17 cellular contexts compared by ENCODE assay signal in the genomic region with DNA sequence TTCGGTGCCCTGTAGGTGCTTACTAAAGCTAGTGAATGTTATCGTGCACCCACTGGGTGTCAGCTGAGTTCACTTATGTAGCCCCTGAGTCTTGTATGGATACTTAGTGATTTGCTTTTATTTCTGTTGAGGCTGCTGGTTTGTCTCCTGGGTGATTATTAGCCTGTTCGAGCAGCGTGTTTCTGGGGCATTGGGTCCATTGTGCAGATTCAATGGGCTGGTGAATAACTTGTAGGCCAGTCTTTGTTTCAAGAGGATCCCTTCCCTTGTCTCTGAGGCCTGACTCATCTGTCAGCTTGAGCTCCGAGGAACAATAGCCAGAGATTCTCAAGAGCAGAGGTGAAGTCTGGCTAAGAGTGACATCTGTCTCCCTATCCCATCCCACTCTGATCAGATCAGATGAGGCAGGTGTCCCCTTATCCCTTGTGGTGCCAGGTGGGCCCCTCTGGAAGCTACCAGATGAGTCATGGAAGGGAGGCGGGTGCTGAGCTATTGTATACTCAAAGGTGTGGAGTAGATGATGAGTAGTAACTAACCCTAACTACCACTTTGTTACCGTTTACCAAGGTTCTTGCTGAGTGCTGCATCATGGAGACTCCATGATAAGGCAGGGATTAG. TPM values are rescaled to one million over a fixed set of nuclear protein-coding genes. Genes with fewer than 3 reads are reported as not detected.
DNase-seq lines count a peak whose midpoint lies in the region; ATAC-seq, FAIRE-seq and TF ChIP-seq lines count a peak whose summit lies in the region.
"Had no signal": no experiment of that assay in that cellular context is flagged by ENCODE, and none has a peak within 500 bp of the region (broad histone marks: within the 10 kb centered on the region; RNA-seq: fewer than 3 reads in every experiment).

No MANE protein-coding gene starts in this region.

- CTCF ChIA-PET in H1 (lab: Charles Lee; ENCODE audit: partially characterized antibody), result interaction anchor here (0.9 to 1.6 kb wide), 5 partner anchors 8 to 159 kb away, joined by 3 to 6 read pairs (median 4); no protein-coding TSS in a partner anchor
- CTCF ChIA-PET in activated CD4-positive, alpha-beta memory T cell treated with anti-CD3 and anti-CD28 coated beads for 36 hours (lab: Charles Lee), result interaction anchor here (2.2 to 2.9 kb wide), 2 partner anchors 11 to 158 kb away, joined by 7 to 9 read pairs; no protein-coding TSS in a partner anchor

- H3K4me3 Mint-ChIP-seq in activated naive CD8-positive, alpha-beta T cell treated with anti-CD3 and anti-CD28 coated beads for 36 hours, result no peak overlapping the region
- H3K4me3 Mint-ChIP-seq in activated naive CD8-positive, alpha-beta T cell treated with anti-CD3 and anti-CD28 coated beads, Interleukin-2, amount 50 U/mL, for 24 hours, result no peak overlapping the region
- H3K4me3 Mint-ChIP-seq in activated CD4-positive, alpha-beta memory T cell treated with anti-CD3 and anti-CD28 coated beads for 36 hours, result no peak overlapping the region

- H3K27ac ChIP-seq in H1 (ENCODE audit: low read depth, low read length), result peak overlapping the region; percentile 58; the same call in 1 of the 2 replicates
- no peak overlapping the region for H3K27ac ChIP-seq in brain microvascular endothelial cell
- H3K27ac ChIP-seq in right cardiac atrium (ENCODE audit: low read length), result no peak overlapping the region
- H3K27ac ChIP-seq: esophagus squamous epithelium had no signal

- peak; percentile 82 for FAIRE-seq in H1 (lab: Jason Lieb, UNC)

- POLR2A ChIA-PET in H1 (lab: Charles Lee; ENCODE audit: partially characterized antibody), result interaction anchor here (0.8 to 7.9 kb wide), 8 partner anchors 9 to 176 kb away, joined by 3 to 43 read pairs (median 6); no protein-coding TSS in a partner anchor
- POLR2A ChIA-PET in activated CD4-positive, alpha-beta memory T cell treated with anti-CD3 and anti-CD28 coated beads for 36 hours (lab: Charles Lee), result interaction anchor here (1.0 to 1.5 kb wide), 2 partner anchors 10 to 177 kb away, joined by 3 to 4 read pairs; a partner anchor contains a TSS

- H3K9me3 ChIP-seq in H1 (ENCODE audit: insufficient read depth in 2 of 2, low read depth in 1 of 2, low read length in 1 of 2) (no peaks in the 10 kb centered on the region), right cardiac atrium (ENCODE audit: control insufficient read depth, low read length) (no peaks in the 10 kb centered on the region)
- H3K9me3 ChIP-seq: BLaER1 treated with 17β-estradiol and CSF1 and Interleukin-3, amounts not matched to agents 10 nM and 100 nM; esophagus squamous epithelium had no signal

- TF ChIP-seq POLR2A in H1 (IDR thresholded peaks at IDR 0.05; ENCODE audit: control extremely low read depth in 1 of 2, low read depth in 2 of 2, low read length in 2 of 2), result no peak

- H3K23ac ChIP-seq in H1 (ENCODE audit: insufficient read length), result no peak overlapping the region

- H3K36me3 Mint-ChIP-seq in activated naive CD8-positive, alpha-beta T cell treated with anti-CD3 and anti-CD28 coated beads for 36 hours, result peaks cover 1% of the 10 kb centered on the region
- no peaks in the 10 kb centered on the region for H3K36me3 Mint-ChIP-seq in activated naive CD8-positive, alpha-beta T cell treated with anti-CD3 and anti-CD28 coated beads, Interleukin-2, amount 50 U/mL, for 24 hours (ENCODE audit: low read depth)
- peaks cover 15% of the 10 kb centered on the region for H3K36me3 Mint-ChIP-seq in activated CD4-positive, alpha-beta memory T cell treated with anti-CD3 and anti-CD28 coated beads for 36 hours

- no peak for TF ChIP-seq RAD21 in H1 (IDR thresholded peaks at IDR 0.05 in 1 of 2, conservative IDR thresholded peaks at IDR 0.05 in 1 of 2; ENCODE audit: low read depth in 2 of 2, low read length in 2 of 2)

- H3K79me1 ChIP-seq in H1 (ENCODE audit: low read depth, low read length), result peaks cover 5% of the 10 kb centered on the region; the same call in 1 of the 2 replicates

- H3K9me3 Mint-ChIP-seq in activated naive CD8-positive, alpha-beta T cell treated with anti-CD3 and anti-CD28 coated beads for 36 hours, result no peaks in the 10 kb centered on the region
- no peaks in the 10 kb centered on the region for H3K9me3 Mint-ChIP-seq in activated naive CD8-positive, alpha-beta T cell treated with anti-CD3 and anti-CD28 coated beads, Interleukin-2, amount 50 U/mL, for 24 hours
- no peaks in the 10 kb centered on the region for H3K9me3 Mint-ChIP-seq in activated CD4-positive, alpha-beta memory T cell treated with anti-CD3 and anti-CD28 coated beads for 36 hours

- H3K4me1 Mint-ChIP-seq in activated naive CD8-positive, alpha-beta T cell treated with anti-CD3 and anti-CD28 coated beads for 36 hours, result peaks cover 42% of the 10 kb centered on the region
- peaks cover 55% of the 10 kb centered on the region for H3K4me1 Mint-ChIP-seq in activated naive CD8-positive, alpha-beta T cell treated with anti-CD3 and anti-CD28 coated beads, Interleukin-2, amount 50 U/mL, for 24 hours
- H3K4me1 Mint-ChIP-seq in activated CD4-positive, alpha-beta memory T cell treated with anti-CD3 and anti-CD28 coated beads for 36 hours (ENCODE audit: low read depth), result peaks cover 54% of the 10 kb centered on the region

- H3K4me1 ChIP-seq in H1 (replicated peaks in 1 of 4; ENCODE audit: control insufficient read depth in 3 of 4, insufficient read depth in 4 of 4, low read length in 3 of 4) (peaks cover 12 to 21% (median 13%) of the 10 kb centered on the region in 4 experiments), right cardiac atrium (ENCODE audit: control insufficient read depth, insufficient read depth, low read length) (no peaks in the 10 kb centered on the region)

- peak overlapping the region; percentile 19 for H4K91ac ChIP-seq in H1 (replicated peaks; ENCODE audit: insufficient read length, low read length)

- no peak for DNase-seq in activated naive CD8-positive, alpha-beta T cell treated with anti-CD3 and anti-CD28 coated beads for 36 hours
- DNase-seq in activated naive CD8-positive, alpha-beta T cell treated with anti-CD3 and anti-CD28 coated beads, Interleukin-2, amount 50 U/mL, for 24 hours, result no peak
- DNase-seq in NCI-H2171 treated with DMSO at 0.1 percent for 48 hours (lab: John Stamatoyannopoulos, UW), result peak; percentile 93
- DNase-seq in H1 (ENCODE audit: low read depth in 1 of 2, low spot score in 2 of 2), result no peak
- no peak for DNase-seq in effector CD4-positive, alpha-beta T cell
- no peak for DNase-seq in brain microvascular endothelial cell
- DNase-seq in right cardiac atrium, result no peak
- DNase-seq in activated CD4-positive, alpha-beta memory T cell treated with anti-CD3 and anti-CD28 coated beads for 36 hours, result no peak
- DNase-seq: activated CD4-positive, alpha-beta T cell treated with anti-CD3 and anti-CD28 coated beads for 48 hours; activated gamma-delta T cell; esophagus squamous epithelium; stimulated activated CD4-positive, alpha-beta T cell treated with anti-CD3 and anti-CD28 coated beads, Interleukin-4, amount 100 ng/mL, for 1 hour; stimulated activated naive CD8-positive, alpha-beta T cell treated with anti-CD3 and anti-CD28 coated beads, Interleukin-15, Interleukin-2, amounts not matched to agents 100 U/mL and 50 U/mL, for 24 hours had no signal

- peak overlapping the region; percentile 76 for H2BK5ac ChIP-seq in H1 (ENCODE audit: low read depth, low read length)

- H3K18ac ChIP-seq in H1 (ENCODE audit: extremely low read depth, low read length), result peak overlapping the region; percentile 78

- H3K4me2 ChIP-seq in H1 (ENCODE audit: insufficient read depth in 1 of 2, low read depth in 2 of 2, low read length in 2 of 2), result peak overlapping the region; percentile 35 to 49

- H2BK12ac ChIP-seq in H1 (ENCODE audit: low read depth, low read length), result peak overlapping the region; percentile 98; the same call in 1 of the 2 replicates

- 69% methylated on average over 7 of the region's 7 CpGs; no CpG with 5 or more reads in 1 of the 2 experiments for WGBS in H1 (ENCODE audit: extremely low coverage in 1 of 2, insufficient coverage in 1 of 2, insufficient read length in 1 of 2, insufficient replicate concordance in 2 of 2, low coverage in 1 of 2, low lambda C conversion rate in 2 of 2, missing lambda C conversion rate in 1 of 2), 2 experiments
- 79% methylated on average over 7 of the region's 7 CpGs for WGBS in right cardiac atrium

- H2AFZ ChIP-seq in H1 (ENCODE audit: low read length), result no peak overlapping the region

- H3K27me3 ChIP-seq in H1 (replicated peaks in 1 of 4; ENCODE audit: control insufficient read depth in 3 of 4, extremely low read depth in 1 of 4, insufficient read depth in 3 of 4, low read length in 3 of 4), result no peaks in the 10 kb centered on the region; a peak in 1 of 7 replicates
- peaks cover 10% of the 10 kb centered on the region for H3K27me3 ChIP-seq in brain microvascular endothelial cell (replicated peaks)
- no peaks in the 10 kb centered on the region for H3K27me3 ChIP-seq in right cardiac atrium (ENCODE audit: control insufficient read depth, insufficient read depth)

- peak overlapping the region; percentile 81 for H2BK15ac ChIP-seq in H1 (ENCODE audit: low read length)

- H4K5ac ChIP-seq in H1 (ENCODE audit: insufficient read length, low read depth, low read length), result peak overlapping the region; percentile 20

- H3K4ac ChIP-seq in H1 (replicated peaks; ENCODE audit: insufficient read length, low read depth, low read length), result no peak overlapping the region

- H2BK120ac ChIP-seq in H1 (replicated peaks; ENCODE audit: low read depth, low read length), result no peak overlapping the region

- H4K20me1 ChIP-seq in H1 (replicated peaks in 1 of 2; ENCODE audit: control insufficient read depth in 1 of 2, insufficient read depth in 2 of 2, low read length in 2 of 2), result no peaks in the 10 kb centered on the region
- H4K20me1 ChIP-seq: BLaER1 treated with 17β-estradiol and CSF1 and Interleukin-3, amounts not matched to agents 10 nM and 100 nM had no signal

- peak overlapping the region in 2 of 4 experiments; percentile 13 to 34; a peak in 3 of 7 replicates for H3K9ac ChIP-seq in H1 (replicated peaks in 1 of 4; ENCODE audit: extremely low read depth in 1 of 4, low read depth in 3 of 4, low read length in 3 of 4)
- H3K9ac ChIP-seq: BLaER1 treated with 17β-estradiol and CSF1 and Interleukin-3, amounts not matched to agents 10 nM and 100 nM had no signal

- ATAC-seq in activated naive CD8-positive, alpha-beta T cell treated with anti-CD3 and anti-CD28 coated beads, Interleukin-2, amount 50 U/mL, for 24 hours, result no peak
- no peak for ATAC-seq in right cardiac atrium
- ATAC-seq: stimulated activated naive CD8-positive, alpha-beta T cell treated with anti-CD3 and anti-CD28 coated beads, Interleukin-15, Interleukin-2, amounts not matched to agents 100 U/mL and 50 U/mL, for 24 hours had no signal

- H2BK20ac ChIP-seq in H1 (ENCODE audit: low read length), result no peak overlapping the region

- H4K8ac ChIP-seq in H1 (ENCODE audit: extremely low read depth, insufficient read depth, low read length), result no peak overlapping the region

- no peak overlapping the region for H3K56ac ChIP-seq in H1 (replicated peaks; ENCODE audit: insufficient read length, low read depth, low read length)

- H3K36me3 ChIP-seq in H1 (ENCODE audit: control insufficient read depth in 2 of 4, insufficient read depth in 4 of 4, low read length in 3 of 4), result peaks cover 8 to 18% (median 11%) of the 10 kb centered on the region in 4 experiments; a peak in 7 of 8 replicates
- no peaks in the 10 kb centered on the region for H3K36me3 ChIP-seq in brain microvascular endothelial cell (replicated peaks)
- H3K36me3 ChIP-seq: BLaER1 treated with 17β-estradiol and CSF1 and Interleukin-3, amounts not matched to agents 10 nM and 100 nM; esophagus squamous epithelium had no signal

- H3K79me2 ChIP-seq in H1 (ENCODE audit: control insufficient read depth in 1 of 2, insufficient read depth in 2 of 2, low read length in 2 of 2), result peaks cover 0 to 43% of the 10 kb centered on the region in 2 experiments; a peak in 2 of 4 replicates

- TF ChIP-seq EP300 in H1 (IDR thresholded peaks at IDR 0.05; ENCODE audit: borderline replicate concordance in 1 of 2, low read depth in 2 of 2, low read length in 2 of 2), result no peak

- 0 out of 2 replicates have a peak overlapping the region, but pooled peaks have one; percentile 90 for H2AK5ac ChIP-seq in H1 (ENCODE audit: low read depth, low read length)

- H3K4me3 ChIP-seq in H1 (ENCODE audit: extremely low read depth in 1 of 4, insufficient read depth in 2 of 4, low read depth in 3 of 4, low read length in 4 of 4), result peak overlapping the region in 2 of 4 experiments; percentile 2 to 16; a peak in 3 of 8 replicates
- no peak overlapping the region for H3K4me3 ChIP-seq in brain microvascular endothelial cell (ENCODE audit: low read depth, low read length)
- H3K4me3 ChIP-seq in right cardiac atrium (ENCODE audit: low read length), result no peak overlapping the region
- H3K4me3 ChIP-seq: BLaER1 treated with 17β-estradiol and CSF1 and Interleukin-3, amounts not matched to agents 10 nM and 100 nM; esophagus squamous epithelium had no signal

- no peak for TF ChIP-seq CTCF in H1 (IDR thresholded peaks at IDR 0.05; ENCODE audit: control extremely low read depth in 1 of 3, insufficient read depth in 1 of 3, low read depth in 1 of 3, low read length in 3 of 3)
- no peak for TF ChIP-seq CTCF in brain microvascular endothelial cell (IDR thresholded peaks at IDR 0.05; ENCODE audit: low read depth, low read length, missing control alignments)

- H3K14ac ChIP-seq in H1 (ENCODE audit: insufficient read length), result no peak overlapping the region

- H3K27me3 Mint-ChIP-seq in activated naive CD8-positive, alpha-beta T cell treated with anti-CD3 and anti-CD28 coated beads for 36 hours, result peaks cover 5% of the 10 kb centered on the region
- H3K27me3 Mint-ChIP-seq in activated naive CD8-positive, alpha-beta T cell treated with anti-CD3 and anti-CD28 coated beads, Interleukin-2, amount 50 U/mL, for 24 hours, result peaks cover 12% of the 10 kb centered on the region
- no peaks in the 10 kb centered on the region for H3K27me3 Mint-ChIP-seq in activated CD4-positive, alpha-beta memory T cell treated with anti-CD3 and anti-CD28 coated beads for 36 hours

- H3K27ac Mint-ChIP-seq in activated naive CD8-positive, alpha-beta T cell treated with anti-CD3 and anti-CD28 coated beads for 36 hours, result peak overlapping the region; percentile 55
- H3K27ac Mint-ChIP-seq in activated naive CD8-positive, alpha-beta T cell treated with anti-CD3 and anti-CD28 coated beads, Interleukin-2, amount 50 U/mL, for 24 hours, result no peak overlapping the region
- H3K27ac Mint-ChIP-seq in activated CD4-positive, alpha-beta memory T cell treated with anti-CD3 and anti-CD28 coated beads for 36 hours, result no peak overlapping the region
- H3K27ac Mint-ChIP-seq: progenitor cell of endocrine pancreas had no signal

- intact Hi-C loops in right cardiac atrium (cut with DNase I), result loop anchor here in 1 of 4 donors (10.0 kb wide), 1 partner anchor 266 kb away; no protein-coding TSS in a partner anchor
- intact Hi-C loops in activated CD4-positive, alpha-beta memory T cell treated with anti-CD3 and anti-CD28 coated beads for 36 hours (cut with micrococcal nuclease), result no loop called here

- peaks cover 15% of the 10 kb centered on the region for H3K23me2 ChIP-seq in H1 (ENCODE audit: low read depth, low read length)

- in situ Hi-C loops in brain microvascular endothelial cell (cut with HindIII; ENCODE audit: low pct_ligation_motif_present, low sequenced_read_pairs), result no loop called here

RNA-seq across cellular contexts. Expression of a gene that starts 3.7 kb away (rescaled TPM):
- 1 to 10 TPM; 5.1 to 5.9 TPM for total RNA-seq in activated naive CD8-positive, alpha-beta T cell treated with anti-CD3 and anti-CD28 coated beads for 36 hours
- 33.8 and 36.0 TPM in 2 replicates for total RNA-seq in H1 (2021; fragmentation: NEBNext Ultra II Directional; extraction: Animal tissue kit (Norgen Biotek cat#: 25700))
- polyA plus RNA-seq in H1 (2011; rRNA removed), result 27.6 and 38.3 TPM in 2 replicates
- polyA plus RNA-seq in H1 (2011; cell fraction: cytosol; rRNA removed), result 55.4 TPM
- 134 TPM for polyA plus RNA-seq in H1 (2011; cell fraction: nucleus; rRNA removed)
- polyA plus RNA-seq in H1 (2012, experiment 1 of 2), result 55.6 to 81.0 TPM (median 63.3 TPM) in 4 replicates
- 4.6 TPM for polyA plus RNA-seq in H1 (2012, experiment 2 of 2)
- polyA plus RNA-seq in H1 (2013, experiment 1 of 2), result 44.4 TPM
- polyA plus RNA-seq in H1 (2013, experiment 2 of 2), result 37.1 TPM
- 75.5 and 135 TPM in 2 replicates for polyA minus RNA-seq in H1 (2011; rRNA and poly(A)+ RNA removed)
- polyA minus RNA-seq in H1 (2011; cell fraction: cytosol; rRNA and poly(A)+ RNA removed), result 20.6 TPM
- polyA minus RNA-seq in H1 (2011; cell fraction: nucleus; rRNA and poly(A)+ RNA removed), result 72.4 TPM
- 1 to 10 TPM; 1.3 to 2.7 (median 1.5) TPM for total RNA-seq in right cardiac atrium
- 0.45 TPM for polyA plus RNA-seq in right cardiac atrium
- total RNA-seq in activated CD4-positive, alpha-beta memory T cell treated with anti-CD3 and anti-CD28 coated beads for 36 hours, result 10 to 100 TPM; 52.3 to 58.7 TPM

RNA-seq across cellular contexts. Expression of a gene that starts 39.3 kb away (rescaled TPM):
- total RNA-seq in activated naive CD8-positive, alpha-beta T cell treated with anti-CD3 and anti-CD28 coated beads for 36 hours, result not detected
- total RNA-seq in H1 (2021; fragmentation: NEBNext Ultra II Directional; extraction: Animal tissue kit (Norgen Biotek cat#: 25700)), result 0.67 and 1.5 TPM in 2 replicates
- polyA plus RNA-seq in H1 (2011; rRNA removed) (2.2 and 3.1 TPM in 2 replicates), right cardiac atrium (not detected)
- 2.0 TPM for polyA plus RNA-seq in H1 (2011; cell fraction: cytosol; rRNA removed)
- 1.4 TPM for polyA plus RNA-seq in H1 (2011; cell fraction: nucleus; rRNA removed)
- 0.84 to 2.4 TPM (median 1.9 TPM) in 4 replicates for polyA plus RNA-seq in H1 (2012, experiment 1 of 2)
- 1.5 TPM for polyA plus RNA-seq in H1 (2012, experiment 2 of 2)
- polyA plus RNA-seq in H1 (2013, experiment 1 of 2), result 1.7 TPM
- 2.0 TPM for polyA plus RNA-seq in H1 (2013, experiment 2 of 2)
- polyA minus RNA-seq in H1 (2011; rRNA and poly(A)+ RNA removed), result 0.56 and 0.69 TPM in 2 replicates
- not detected for polyA minus RNA-seq in H1 (2011; cell fraction: cytosol; rRNA and poly(A)+ RNA removed)
- polyA minus RNA-seq in H1 (2011; cell fraction: nucleus; rRNA and poly(A)+ RNA removed), result not detected
- not detected for total RNA-seq in right cardiac atrium
- under 1 TPM in 1 of 2 experiments, not detected in 1; 0.36 TPM for total RNA-seq in activated CD4-positive, alpha-beta memory T cell treated with anti-CD3 and anti-CD28 coated beads for 36 hours
- total RNA-seq: esophagus squamous epithelium, M059J, mesenteric fat pad, progenitor cell of endocrine pancreas had no signal

RNA-seq across cellular contexts. Expression of a gene that starts 43.2 kb away (rescaled TPM):
- total RNA-seq in activated naive CD8-positive, alpha-beta T cell treated with anti-CD3 and anti-CD28 coated beads for 36 hours, result not detected
- total RNA-seq in H1 (2021; fragmentation: NEBNext Ultra II Directional; extraction: Animal tissue kit (Norgen Biotek cat#: 25700)), result 1.7 and 4.2 TPM in 2 replicates
- polyA plus RNA-seq in H1 (2011; rRNA removed) (6.0 and 7.2 TPM in 2 replicates), right cardiac atrium (0.25 TPM)
- polyA plus RNA-seq in H1 (2011; cell fraction: cytosol; rRNA removed), result 7.5 TPM
- polyA plus RNA-seq in H1 (2011; cell fraction: nucleus; rRNA removed), result 5.0 TPM
- polyA plus RNA-seq in H1 (2012, experiment 1 of 2), result 2.7 to 5.7 TPM (median 5.2 TPM) in 4 replicates
- 3.9 TPM for polyA plus RNA-seq in H1 (2012, experiment 2 of 2)
- 7.7 TPM for polyA plus RNA-seq in H1 (2013, experiment 1 of 2)
- polyA plus RNA-seq in H1 (2013, experiment 2 of 2), result 7.4 TPM
- polyA minus RNA-seq in H1 (2011; rRNA and poly(A)+ RNA removed), result 1.7 and 4.1 TPM in 2 replicates
- 2.9 TPM for polyA minus RNA-seq in H1 (2011; cell fraction: cytosol; rRNA and poly(A)+ RNA removed)
- polyA minus RNA-seq in H1 (2011; cell fraction: nucleus; rRNA and poly(A)+ RNA removed), result 1.3 TPM
- total RNA-seq in right cardiac atrium, result 1 to 10 TPM in 2 of 4 donors, under 1 TPM in 2; 0.48 to 1.3 (median 0.99) TPM
- under 1 TPM in 1 of 2 experiments, not detected in 1; 0.48 TPM for total RNA-seq in activated CD4-positive, alpha-beta memory T cell treated with anti-CD3 and anti-CD28 coated beads for 36 hours
- total RNA-seq: M059J, progenitor cell of endocrine pancreas had no signal
